ENCODE assay signal across 1 cellular context in genomic region chr2:219449609-219450008, GRCh38.
TF ChIP-seq lines count a peak whose summit lies in the region.

No MANE protein-coding gene starts in this region.

TF ChIP-seq in IMR-90, 13 proteins besides CTCF, POLR2A, EP300 and RAD21:
- TF ChIP-seq MXI1 (IDR thresholded peaks at IDR 0.05; ENCODE audit: borderline replicate concordance, low read depth, low read length) (no peak), RFX5 (IDR thresholded peaks at IDR 0.05; ENCODE audit: low read depth, low read length) (no peak), CHD1 (IDR thresholded peaks at IDR 0.05; ENCODE audit: low read depth, low read length) (no peak), NFE2L2 (IDR thresholded peaks at IDR 0.05; ENCODE audit: low read depth, low read length) (no peak), SMC3 (IDR thresholded peaks at IDR 0.05; ENCODE audit: low read depth, low read length) (no peak), ELK1 (IDR thresholded peaks at IDR 0.05; ENCODE audit: borderline replicate concordance, low read depth, low read length) (no peak), BHLHE40 (IDR thresholded peaks at IDR 0.05; ENCODE audit: low read depth, low read length) (no peak), CEBPB (IDR thresholded peaks at IDR 0.05; ENCODE audit: low read depth, low read length) (no peak), FOS (IDR thresholded peaks at IDR 0.05; ENCODE audit: low read depth, low read length) (no peak), RCOR1 (IDR thresholded peaks at IDR 0.05; ENCODE audit: insufficient replicate concordance, low read length) (no peak), USF2 (IDR thresholded peaks at IDR 0.05; ENCODE audit: low read depth, low read length) (no peak), MAFK (IDR thresholded peaks at IDR 0.05; ENCODE audit: low read depth, low read length) (no peak), MAZ (IDR thresholded peaks at IDR 0.05; ENCODE audit: borderline replicate concordance, low read depth, low read length) (no peak)
TF ChIP-seq in IMR-90: peak in this region for 0.
